Comparison of ENCODE assay signal across 8 cellular contexts in genomic region chr6:6007311-6008113, GRCh38.
DNase-seq lines count a peak whose midpoint lies in the region; ATAC-seq and TF ChIP-seq lines count a peak whose summit lies in the region.

No MANE protein-coding gene starts in this region.

- CTCF ChIA-PET in GM10248 (lab: Yijun Ruan, JAX): interaction anchor here (0.6 to 0.8 kb wide), 2 partner anchors 10 to 515 kb away, joined by 3 read pairs; no protein-coding TSS in a partner anchor

- no peaks in the 10 kb centered on the region for H3K9me3 Mint-ChIP-seq in activated T-cell treated with anti-CD3 and anti-CD28 coated beads, Interleukin-2, amount 50 U/mL, for 24 hours
- H3K9me3 Mint-ChIP-seq in stimulated activated effector memory CD8-positive, alpha-beta T cell treated with anti-CD3 and anti-CD28 coated beads, Interleukin-12 subunit alpha, Interleukin-12 subunit beta, amount 100 ng/mL, for 72 hours: peaks cover 2% of the 10 kb centered on the region

- no peak overlapping the region for H3K9ac ChIP-seq in iPS-15b (ENCODE audit: low read depth, low read length)

- H3K27ac Mint-ChIP-seq in activated T-cell treated with anti-CD3 and anti-CD28 coated beads, Interleukin-2, amount 50 U/mL, for 24 hours: peak overlapping the region; percentile 53
- H3K27ac Mint-ChIP-seq in stimulated activated effector memory CD8-positive, alpha-beta T cell treated with anti-CD3 and anti-CD28 coated beads, Interleukin-12 subunit alpha, Interleukin-12 subunit beta, amount 100 ng/mL, for 72 hours: peak overlapping the region; percentile 92

- no peak overlapping the region for H2AFZ ChIP-seq in ACC112 (ENCODE audit: low read length, unreplicated experiment)

- peak; percentile 16 for TF ChIP-seq CTCF in GM10248 (IDR thresholded peaks at IDR 0.05; ENCODE audit: control extremely low read depth, extremely low read depth, low read depth, missing control alignments)

- H3K79me2 ChIP-seq in ACC112 (ENCODE audit: control insufficient read depth, insufficient read depth, low read length, unreplicated experiment): no peaks in the 10 kb centered on the region

- DNase-seq in GM10248 (ENCODE audit: extremely low spot score) (peak; percentile 60), NCI-H2081 (lab: John Stamatoyannopoulos, UW) (peak; percentile 56 to 81), kidney tubule cell (ENCODE audit: low spot score) (no peak)
- peak; percentile 49 for DNase-seq in activated T-cell treated with anti-CD3 and anti-CD28 coated beads, Interleukin-2, amount 50 U/mL, for 24 hours
- DNase-seq in stimulated activated effector memory CD8-positive, alpha-beta T cell treated with anti-CD3 and anti-CD28 coated beads, Interleukin-12 subunit alpha, Interleukin-12 subunit beta, amount 100 ng/mL, for 72 hours (ENCODE audit: low spot score in 2 of 2): peak in 1 of 2 donors; percentile 51

- no peaks in the 10 kb centered on the region for H3K9me3 ChIP-seq in iPS-15b (ENCODE audit: control insufficient read depth, insufficient read depth, low read length)

- H3K4me3 ChIP-seq in ACC112 (ENCODE audit: low read depth, low read length) (peak overlapping the region; percentile 25; the same call in 1 of the 2 replicates), iPS-15b (ENCODE audit: low read depth, low read length) (peak overlapping the region; percentile 72)

- POLR2A ChIA-PET in GM10248 (lab: Yijun Ruan, JAX): no interaction called here

- peaks cover 87% of the 10 kb centered on the region for H3K27me3 Mint-ChIP-seq in activated T-cell treated with anti-CD3 and anti-CD28 coated beads, Interleukin-2, amount 50 U/mL, for 24 hours

- peak; percentile 52 for ATAC-seq in stimulated activated effector memory CD8-positive, alpha-beta T cell treated with anti-CD3 and anti-CD28 coated beads, Interleukin-12 subunit alpha, Interleukin-12 subunit beta, amount 100 ng/mL, for 72 hours
- no peak for ATAC-seq in HG02571 (IDR thresholded peaks at IDR 0.05; ENCODE audit: unreplicated experiment)

- peaks cover 57% of the 10 kb centered on the region for H3K4me1 Mint-ChIP-seq in activated T-cell treated with anti-CD3 and anti-CD28 coated beads, Interleukin-2, amount 50 U/mL, for 24 hours (ENCODE audit: low read depth)
- peaks cover 61% of the 10 kb centered on the region for H3K4me1 Mint-ChIP-seq in stimulated activated effector memory CD8-positive, alpha-beta T cell treated with anti-CD3 and anti-CD28 coated beads, Interleukin-12 subunit alpha, Interleukin-12 subunit beta, amount 100 ng/mL, for 72 hours

- peak overlapping the region; percentile 74 for H3K4me3 Mint-ChIP-seq in activated T-cell treated with anti-CD3 and anti-CD28 coated beads, Interleukin-2, amount 50 U/mL, for 24 hours
- peak overlapping the region; percentile 76 for H3K4me3 Mint-ChIP-seq in stimulated activated effector memory CD8-positive, alpha-beta T cell treated with anti-CD3 and anti-CD28 coated beads, Interleukin-12 subunit alpha, Interleukin-12 subunit beta, amount 100 ng/mL, for 72 hours

- no peak overlapping the region for H3K27ac ChIP-seq in ACC112 (ENCODE audit: low read depth, low read length)

- H3K4me1 ChIP-seq in ACC112 (ENCODE audit: control insufficient read depth, insufficient read depth, low read length, unreplicated experiment) (no peaks in the 10 kb centered on the region), iPS-15b (ENCODE audit: control insufficient read depth, insufficient read depth, low read length) (peaks cover 13% of the 10 kb centered on the region)

- H3K27me3 ChIP-seq in ACC112 (ENCODE audit: insufficient read depth, low read length): peaks cover 83% of the 10 kb centered on the region
- H3K27me3 ChIP-seq in iPS-15b (ENCODE audit: control insufficient read depth, insufficient read depth, low read length): peaks cover 63% of the 10 kb centered on the region

- H3K36me3 Mint-ChIP-seq in activated T-cell treated with anti-CD3 and anti-CD28 coated beads, Interleukin-2, amount 50 U/mL, for 24 hours (ENCODE audit: low read depth): no peaks in the 10 kb centered on the region
- peaks cover 54% of the 10 kb centered on the region for H3K36me3 Mint-ChIP-seq in stimulated activated effector memory CD8-positive, alpha-beta T cell treated with anti-CD3 and anti-CD28 coated beads, Interleukin-12 subunit alpha, Interleukin-12 subunit beta, amount 100 ng/mL, for 72 hours

- H3K36me3 ChIP-seq in ACC112 (ENCODE audit: insufficient read depth, low read length): no peaks in the 10 kb centered on the region
- no peaks in the 10 kb centered on the region for H3K36me3 ChIP-seq in iPS-15b (ENCODE audit: control insufficient read depth, insufficient read depth, low read length)
